In genomic region chrX:19261026-19261425, GRCh38 we compare ENCODE assay signal across 1 cellular context.
TF ChIP-seq lines count a peak whose summit lies in the region.

No MANE protein-coding gene starts in this region.

TF ChIP-seq in H1, 55 proteins besides CTCF, POLR2A, EP300 and RAD21:
- TF ChIP-seq CREB1 (IDR thresholded peaks at IDR 0.05): 0 out of 2 replicates have a peak, but pooled peaks have one; percentile 18
TF ChIP-seq in H1: peak in this region for 1; not testable (repeated sequence) for 54.
